14 cellular contexts compared by ENCODE assay signal in the genomic region with DNA sequence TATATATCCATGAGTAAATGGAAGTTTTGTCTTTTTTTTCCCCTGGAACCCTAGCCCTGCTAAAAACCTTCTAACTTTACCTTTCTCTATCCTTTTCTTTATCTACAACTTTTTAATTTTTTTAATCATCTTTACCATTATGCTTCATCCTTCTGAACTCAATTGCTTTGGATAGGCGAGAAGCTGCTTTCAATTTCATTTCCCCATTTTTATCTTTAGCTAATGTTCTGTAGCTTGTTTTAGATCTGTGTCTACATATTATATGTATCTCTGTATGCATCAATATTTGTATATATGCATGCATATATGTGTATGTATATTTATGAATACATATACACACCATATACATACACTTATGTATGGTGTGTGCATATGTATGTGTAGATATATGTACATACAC. TPM values are rescaled to one million over a fixed set of nuclear protein-coding genes. Genes with fewer than 3 reads are reported as not detected.
DNase-seq lines count a peak whose midpoint lies in the region; ATAC-seq lines count a peak whose summit lies in the region.
"Had no signal": no experiment of that assay in that cellular context is flagged by ENCODE, and none has a peak within 500 bp of the region (broad histone marks: within the 10 kb centered on the region; RNA-seq: fewer than 3 reads in every experiment).

No MANE protein-coding gene starts in this region.

- H3K36me3 Mint-ChIP-seq in CD8-positive, alpha-beta memory T cell: peaks cover 30 to 82% (median 47%) of the 10 kb centered on the region in 3 donors
- H3K36me3 Mint-ChIP-seq in activated CD8-positive, alpha-beta T cell treated with anti-CD3 and anti-CD28 coated beads, Interleukin-2, amount 10 ng/mL, durations not matched to agents 7 days and 5 days (ENCODE audit: low read depth): peaks cover 80% of the 10 kb centered on the region

- no peak overlapping the region for H2AK5ac ChIP-seq in trophoblast cell (ENCODE audit: low read length)

- no CpG with 5 or more reads among the region's 1 CpG for WGBS in trophoblast cell (ENCODE audit: extremely low coverage, insufficient coverage, insufficient read length)

- H3K4me3 ChIP-seq in CD8-positive, alpha-beta memory T cell (ENCODE audit: low read length): no peak overlapping the region
- H3K4me3 ChIP-seq in trophoblast cell (ENCODE audit: low read depth, low read length): no peak overlapping the region
- H3K4me3 ChIP-seq: colonic mucosa, gastroesophageal sphincter, tibial nerve had no signal

- peak overlapping the region in 6 of 7 donors; percentile 29 to 63 (median 38) for H3K4me3 Mint-ChIP-seq in CD8-positive, alpha-beta memory T cell
- H3K4me3 Mint-ChIP-seq in activated CD8-positive, alpha-beta T cell treated with anti-CD3 and anti-CD28 coated beads, Interleukin-2, amount 10 ng/mL, durations not matched to agents 7 days and 5 days: peak overlapping the region; percentile 19

- H2BK5ac ChIP-seq in trophoblast cell (ENCODE audit: low read depth, low read length, poor library complexity): no peak overlapping the region

- no peak overlapping the region for H3K27ac ChIP-seq in CD8-positive, alpha-beta memory T cell (ENCODE audit: low read depth, low read length)
- no peak overlapping the region for H3K27ac ChIP-seq in trophoblast cell (ENCODE audit: low read depth, low read length)
- H3K27ac ChIP-seq: colonic mucosa, gastroesophageal sphincter, tibial nerve had no signal

- no peaks in the 10 kb centered on the region for H3K79me1 ChIP-seq in trophoblast cell (ENCODE audit: low read length)

- peaks cover 48% of the 10 kb centered on the region for H3K36me3 ChIP-seq in CD8-positive, alpha-beta memory T cell (ENCODE audit: insufficient read depth, low read length)
- H3K36me3 ChIP-seq in trophoblast cell (ENCODE audit: control insufficient read depth in 1 of 2, insufficient read depth in 2 of 2, low read length in 2 of 2): no peaks in the 10 kb centered on the region
- H3K36me3 ChIP-seq: colonic mucosa, gastroesophageal sphincter, tibial nerve had no signal

- no peaks in the 10 kb centered on the region for H3K9me3 ChIP-seq in CD8-positive, alpha-beta memory T cell (ENCODE audit: low read length)
- H3K9me3 ChIP-seq in trophoblast cell (ENCODE audit: insufficient read depth, low read depth, low read length): no peaks in the 10 kb centered on the region
- H3K9me3 ChIP-seq: colonic mucosa, gastroesophageal sphincter, tibial nerve had no signal

- POLR2A ChIA-PET in CD8-positive, alpha-beta memory T cell (lab: Charles Lee): no interaction called here
- POLR2A ChIA-PET in activated CD8-positive, alpha-beta T cell treated with anti-CD3 and anti-CD28 coated beads, Interleukin-2, amount 10 ng/mL, durations not matched to agents 7 days and 5 days (lab: Charles Lee): no interaction called here

- H4K8ac ChIP-seq in trophoblast cell (ENCODE audit: low read depth, low read length): no peak overlapping the region

- H2BK120ac ChIP-seq in trophoblast cell (ENCODE audit: insufficient read depth, low read length, poor library complexity): no peak overlapping the region

- no peak overlapping the region for H2AFZ ChIP-seq in trophoblast cell (ENCODE audit: insufficient read depth, low read length, poor library complexity)

- ATAC-seq in GM19351 (IDR thresholded peaks at IDR 0.05; ENCODE audit: unreplicated experiment): peak; percentile 66
- ATAC-seq in HG03108 (IDR thresholded peaks at IDR 0.05; ENCODE audit: unreplicated experiment): peak; percentile 44
- peak; percentile 8 for ATAC-seq in activated CD8-positive, alpha-beta T cell treated with anti-CD3 and anti-CD28 coated beads, Interleukin-2, amount 10 ng/mL, durations not matched to agents 7 days and 5 days
- ATAC-seq: gastroesophageal sphincter had no signal

- H3K4ac ChIP-seq in trophoblast cell (ENCODE audit: low read depth, low read length): no peak overlapping the region

- no peaks in the 10 kb centered on the region for H3K27me3 ChIP-seq in CD8-positive, alpha-beta memory T cell (ENCODE audit: insufficient read depth, low read length, poor library complexity, severe bottlenecking)
- H3K27me3 ChIP-seq in trophoblast cell (ENCODE audit: insufficient read depth, low read length): no peaks in the 10 kb centered on the region
- H3K27me3 ChIP-seq: colonic mucosa, gastroesophageal sphincter, tibial nerve had no signal

- H3K79me2 ChIP-seq in trophoblast cell (ENCODE audit: control insufficient read depth, insufficient read depth, low read length, poor library complexity): no peaks in the 10 kb centered on the region

- H3K9me3 Mint-ChIP-seq in CD8-positive, alpha-beta memory T cell: no peaks in the 10 kb centered on the region
- no peaks in the 10 kb centered on the region for H3K9me3 Mint-ChIP-seq in activated CD8-positive, alpha-beta T cell treated with anti-CD3 and anti-CD28 coated beads, Interleukin-2, amount 10 ng/mL, durations not matched to agents 7 days and 5 days (ENCODE audit: insufficient read depth)

- H3K14ac ChIP-seq in trophoblast cell (ENCODE audit: low read length): no peak overlapping the region

- H3K23ac ChIP-seq in trophoblast cell (ENCODE audit: low read length): no peak overlapping the region

- peak overlapping the region; percentile 25 to 95 (median 80) for H3K27ac Mint-ChIP-seq in CD8-positive, alpha-beta memory T cell
- peak overlapping the region; percentile 32 for H3K27ac Mint-ChIP-seq in activated CD8-positive, alpha-beta T cell treated with anti-CD3 and anti-CD28 coated beads, Interleukin-2, amount 10 ng/mL, durations not matched to agents 7 days and 5 days
- H3K27ac Mint-ChIP-seq: progenitor cell of endocrine pancreas had no signal

- no peak overlapping the region for H4K12ac ChIP-seq in trophoblast cell (ENCODE audit: low read depth, low read length)

- no peak overlapping the region for H4K91ac ChIP-seq in trophoblast cell (ENCODE audit: low read depth, low read length)

- no peak overlapping the region for H3K18ac ChIP-seq in trophoblast cell (ENCODE audit: low read length)

- no peak overlapping the region for H3K9ac ChIP-seq in trophoblast cell (ENCODE audit: low read length)

- H3K27me3 Mint-ChIP-seq in CD8-positive, alpha-beta memory T cell: no peaks in the 10 kb centered on the region
- H3K27me3 Mint-ChIP-seq in activated CD8-positive, alpha-beta T cell treated with anti-CD3 and anti-CD28 coated beads, Interleukin-2, amount 10 ng/mL, durations not matched to agents 7 days and 5 days (ENCODE audit: low read depth): no peaks in the 10 kb centered on the region

- CTCF ChIA-PET in CD8-positive, alpha-beta memory T cell (lab: Charles Lee): no interaction called here
- CTCF ChIA-PET in activated CD8-positive, alpha-beta T cell treated with anti-CD3 and anti-CD28 coated beads, Interleukin-2, amount 10 ng/mL, durations not matched to agents 7 days and 5 days (lab: Charles Lee): no interaction called here

- no peak for DNase-seq in CD8-positive, alpha-beta memory T cell
- no peak for DNase-seq in activated CD8-positive, alpha-beta T cell treated with anti-CD3 and anti-CD28 coated beads, Interleukin-2, amount 10 ng/mL, durations not matched to agents 7 days and 5 days
- DNase-seq in stimulated activated CD4-positive, alpha-beta T cell treated with anti-CD3 and anti-CD28 coated beads, Interleukin-15, amount 100 ng/mL, for 24 hours: no peak
- DNase-seq in NCI-H526 treated with DMSO at 0.1 percent for 48 hours (lab: John Stamatoyannopoulos, UW): no peak
- no peak for DNase-seq in trophoblast cell
- no peak for DNase-seq in DMS53 treated with DMSO at 0.1 percent for 48 hours (lab: John Stamatoyannopoulos, UW; ENCODE audit: unreplicated experiment)
- DNase-seq: activated CD8-positive, alpha-beta memory T cell treated with anti-CD3 and anti-CD28 coated beads, Interleukin-2, amount 50 U/mL, for 48 hours; colonic mucosa; NCI-H2227 treated with DMSO at 0.1 percent for 48 hours had no signal

- H2BK12ac ChIP-seq in trophoblast cell (ENCODE audit: low read length): no peak overlapping the region

- H3K4me2 ChIP-seq in trophoblast cell (ENCODE audit: low read length): no peak overlapping the region

- H3K4me1 ChIP-seq in CD8-positive, alpha-beta memory T cell (ENCODE audit: insufficient read depth, low read length): peaks cover 80% of the 10 kb centered on the region
- no peaks in the 10 kb centered on the region for H3K4me1 ChIP-seq in trophoblast cell (ENCODE audit: control insufficient read depth in 1 of 2, insufficient read depth in 2 of 2, low read length in 2 of 2)
- H3K4me1 ChIP-seq: colonic mucosa, gastroesophageal sphincter had no signal

- peaks cover 80 to 91% (median 89%) of the 10 kb centered on the region in 3 donors for H3K4me1 Mint-ChIP-seq in CD8-positive, alpha-beta memory T cell
- H3K4me1 Mint-ChIP-seq in activated CD8-positive, alpha-beta T cell treated with anti-CD3 and anti-CD28 coated beads, Interleukin-2, amount 10 ng/mL, durations not matched to agents 7 days and 5 days (ENCODE audit: low read depth): peaks cover 77% of the 10 kb centered on the region

RNA-seq across cellular contexts. Expression of gene PTPRC, which starts 57.4 kb away (rescaled TPM):
- 100 to 1,000 TPM; 311 to 319 TPM for total RNA-seq in CD8-positive, alpha-beta memory T cell
- 1,381 TPM for polyA plus RNA-seq in CD8-positive, alpha-beta memory T cell
- total RNA-seq in activated CD8-positive, alpha-beta T cell treated with anti-CD3 and anti-CD28 coated beads, Interleukin-2, amount 10 ng/mL, durations not matched to agents 7 days and 5 days: 100 to 1,000 TPM; 604 to 619 TPM
- polyA plus RNA-seq in trophoblast cell (2013): not detected in 2 replicates
- total RNA-seq: progenitor cell of endocrine pancreas had no signal

Comparison
In these comparisons a context has a peak if more than half of its experiments do, and no peak if none do; other contexts are left out.
1. ATAC-seq: peak in every context shown above with its lines; median percentile 66 in GM19351; 44 in HG03108; 8 in activated CD8-positive, alpha-beta T cell treated with anti-CD3 and anti-CD28 coated beads, Interleukin-2, amount 10 ng/mL, durations not matched to agents 7 days and 5 days.